In the genomic region with DNA sequence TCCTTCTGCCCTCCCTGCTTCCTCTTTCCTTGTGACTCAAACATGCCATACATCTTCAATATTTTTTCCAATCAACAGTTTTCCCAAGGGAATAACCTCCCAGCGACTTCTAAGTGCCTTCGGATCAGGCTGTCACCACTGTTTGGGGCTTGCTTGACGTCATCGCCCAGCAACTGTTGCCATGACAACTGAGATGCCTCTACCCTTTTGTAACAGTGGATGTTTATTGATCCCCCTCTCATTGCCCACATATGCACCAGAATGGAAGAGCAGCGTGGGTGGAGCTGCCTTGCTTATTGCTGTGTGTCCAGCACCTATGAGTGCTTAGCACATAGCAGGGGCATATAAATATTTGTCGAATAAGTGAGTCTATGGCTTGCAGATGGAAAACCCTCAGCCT, we compare ENCODE assay signal across 18 cellular contexts. TPM values are rescaled to one million over a fixed set of nuclear protein-coding genes. Genes with fewer than 3 reads are reported as not detected.
A peak's percentile ranks its signal among the peaks of the same experiment; 100 is the strongest.
DNase-seq lines count a peak whose midpoint lies in the region; ATAC-seq and TF ChIP-seq lines count a peak whose summit lies in the region.
"Had no signal": no experiment of that assay in that cellular context is flagged by ENCODE, and none has a peak within 500 bp of the region (broad histone marks: within the 10 kb centered on the region; RNA-seq: fewer than 3 reads in every experiment).

No MANE protein-coding gene starts in this region.

- H3K79me1 ChIP-seq in trophoblast cell (ENCODE audit: low read length) = no peaks in the 10 kb centered on the region

- no peak overlapping the region for H3K18ac ChIP-seq in trophoblast cell (ENCODE audit: low read length)

- H2BK5ac ChIP-seq in trophoblast cell (ENCODE audit: low read depth, low read length, poor library complexity) = no peak overlapping the region

- H3K4me2 ChIP-seq in trophoblast cell (ENCODE audit: low read length) (no peak overlapping the region), Karpas-422 (ENCODE audit: low read depth, low read length, poor library complexity, severe bottlenecking) (no peak overlapping the region)

- CTCF ChIA-PET in RWPE1 (lab: Yijun Ruan, JAX) = no interaction called here

- H3K27me3 ChIP-seq in trophoblast cell (ENCODE audit: insufficient read depth, low read length) = no peaks in the 10 kb centered on the region
- H3K27me3 ChIP-seq in Karpas-422 (ENCODE audit: low read length) = no peaks in the 10 kb centered on the region
- H3K27me3 ChIP-seq: tibial nerve had no signal

- POLR2A ChIA-PET in RWPE1 (lab: Yijun Ruan, JAX; ENCODE audit: low non-redundant PET) = no interaction called here

- H3K9ac ChIP-seq in trophoblast cell (ENCODE audit: low read length) (peak overlapping the region; percentile 15), Karpas-422 (ENCODE audit: low read length) (no peak overlapping the region)

- no peak overlapping the region for H2BK12ac ChIP-seq in trophoblast cell (ENCODE audit: low read length)

- H4K8ac ChIP-seq in trophoblast cell (ENCODE audit: low read depth, low read length) = no peak overlapping the region

- H3K4ac ChIP-seq in trophoblast cell (ENCODE audit: low read depth, low read length) = no peak overlapping the region

- no peaks in the 10 kb centered on the region for H3K9me2 ChIP-seq in Karpas-422 (replicated peaks; ENCODE audit: insufficient read depth, low read length)

- no peak overlapping the region for H4K12ac ChIP-seq in trophoblast cell (ENCODE audit: low read depth, low read length)

- H3K14ac ChIP-seq in trophoblast cell (ENCODE audit: low read length) = no peak overlapping the region

- H3K36me3 ChIP-seq in trophoblast cell (ENCODE audit: control insufficient read depth in 1 of 2, insufficient read depth in 2 of 2, low read length in 2 of 2) (no peaks in the 10 kb centered on the region), Karpas-422 (ENCODE audit: insufficient read depth, low read length) (no peaks in the 10 kb centered on the region)
- H3K36me3 ChIP-seq: heart right ventricle, tibial nerve had no signal

- H4K91ac ChIP-seq in trophoblast cell (ENCODE audit: low read depth, low read length) = no peak overlapping the region

- H3K9me3 ChIP-seq in trophoblast cell (ENCODE audit: insufficient read depth, low read depth, low read length) = peaks cover 5% of the 10 kb centered on the region
- no peaks in the 10 kb centered on the region for H3K9me3 ChIP-seq in Karpas-422 (ENCODE audit: low read length)
- H3K9me3 ChIP-seq: tibial nerve had no signal

- no CpG with 5 or more reads among the region's 6 CpGs for WGBS in trophoblast cell (ENCODE audit: extremely low coverage, insufficient coverage, insufficient read length)

- TF ChIP-seq CTCF in RWPE1 (conservative IDR thresholded peaks at IDR 0.05; ENCODE audit: low read depth) = no peak

- H3K4me1 ChIP-seq in trophoblast cell (ENCODE audit: control insufficient read depth in 1 of 2, insufficient read depth in 2 of 2, low read length in 2 of 2) = no peaks in the 10 kb centered on the region
- H3K4me1 ChIP-seq in Karpas-422 (ENCODE audit: low read length) = no peaks in the 10 kb centered on the region
- H3K4me1 ChIP-seq: heart right ventricle, tibial nerve had no signal

- H3K4me3 ChIP-seq in trophoblast cell (ENCODE audit: low read depth, low read length) = no peak overlapping the region
- no peak overlapping the region for H3K4me3 ChIP-seq in Karpas-422 (ENCODE audit: low read length)
- H3K4me3 ChIP-seq: heart right ventricle, tibial nerve had no signal

- no peak overlapping the region for H2BK120ac ChIP-seq in trophoblast cell (ENCODE audit: insufficient read depth, low read length, poor library complexity)

- no peak overlapping the region for H3K27ac ChIP-seq in trophoblast cell (ENCODE audit: low read depth, low read length)
- no peak overlapping the region for H3K27ac ChIP-seq in RWPE1
- H3K27ac ChIP-seq in Karpas-422 (ENCODE audit: low read length) = no peak overlapping the region
- H3K27ac ChIP-seq: heart right ventricle, tibial nerve had no signal

- no peak overlapping the region for H2AK5ac ChIP-seq in trophoblast cell (ENCODE audit: low read length)

- H4K20me1 ChIP-seq in Karpas-422 (ENCODE audit: insufficient read depth, low read depth, low read length) = no peaks in the 10 kb centered on the region

- H2AFZ ChIP-seq in trophoblast cell (ENCODE audit: insufficient read depth, low read length, poor library complexity) (no peak overlapping the region), Karpas-422 (ENCODE audit: low read length) (no peak overlapping the region)

- no peak overlapping the region for H3K23ac ChIP-seq in trophoblast cell (ENCODE audit: low read length)

- ATAC-seq in HG03159 (IDR thresholded peaks at IDR 0.05; ENCODE audit: unreplicated experiment) = no peak
- ATAC-seq: activated T-cell treated with anti-CD3 and anti-CD28 coated beads, Interleukin-2, amount 50 U/mL, for 72 hours; heart right ventricle had no signal

- H3K79me2 ChIP-seq in trophoblast cell (ENCODE audit: control insufficient read depth, insufficient read depth, low read length, poor library complexity) (no peaks in the 10 kb centered on the region), Karpas-422 (ENCODE audit: low read length) (no peaks in the 10 kb centered on the region)

- DNase-seq in DMS53 (lab: John Stamatoyannopoulos, UW) (peak; percentile 36), DMS53 treated with DMSO at 0.1 percent for 48 hours (lab: John Stamatoyannopoulos, UW; ENCODE audit: unreplicated experiment) (no peak), NAMALWA (ENCODE audit: low spot score) (peak; percentile 6), fibroblast of gingiva (ENCODE audit: low read depth) (peak; percentile 5), trophoblast cell (no peak), RWPE1 (ENCODE audit: low spot score) (no peak), Karpas-422 (no peak)
- DNase-seq: 8988T; activated CD4-positive, alpha-beta T cell treated with anti-CD3 and anti-CD28 coated beads for 4 hours; activated T-cell treated with anti-CD3 and anti-CD28 coated beads, Interleukin-2, amount 50 U/mL, for 72 hours; aorta; HCEC 1CT; heart right ventricle; NCI-H1694 treated with DMSO at 0.1 percent for 48 hours; stimulated activated CD4-positive, alpha-beta T cell treated with anti-CD3 and anti-CD28 coated beads, Interleukin-15, amount 100 ng/mL, for 24 hours had no signal

RNA-seq across cellular contexts. Expression of a gene that starts 14.4 kb away (rescaled TPM):
- 0.04 and 0.08 TPM in 2 replicates for polyA plus RNA-seq in trophoblast cell (2013)
- total RNA-seq in Karpas-422 (2014; rRNA removed; shearing (Covaris generic); ENCODE audit: low replicate concordance) = not detected in 2 replicates
- total RNA-seq: activated T-cell treated with anti-CD3 and anti-CD28 coated beads, Interleukin-2, amount 50 U/mL, for 72 hours had no signal

RNA-seq across cellular contexts. Expression of a gene that starts 20.2 kb away (rescaled TPM):
- 1.8 and 2.0 TPM in 2 replicates for polyA plus RNA-seq in trophoblast cell (2013)
- not detected in 2 replicates for total RNA-seq in Karpas-422 (2014; rRNA removed; shearing (Covaris generic); ENCODE audit: low replicate concordance)
- total RNA-seq: activated T-cell treated with anti-CD3 and anti-CD28 coated beads, Interleukin-2, amount 50 U/mL, for 72 hours had no signal

RNA-seq across cellular contexts. Expression of a gene that starts 31.5 kb away (rescaled TPM):
- not detected in 2 replicates for polyA plus RNA-seq in trophoblast cell (2013)
- not detected in 2 replicates for total RNA-seq in Karpas-422 (2014; rRNA removed; shearing (Covaris generic); ENCODE audit: low replicate concordance)
- total RNA-seq: activated T-cell treated with anti-CD3 and anti-CD28 coated beads, Interleukin-2, amount 50 U/mL, for 72 hours; aorta; heart right ventricle; lower leg skin; tibial nerve had no signal
- polyA plus RNA-seq: aorta, heart right ventricle had no signal

Comparison
In these comparisons a context has a peak if more than half of its experiments do, and no peak if none do; other contexts are left out.
1. DNase-seq: peak in DMS53 (single experiment), NAMALWA (single experiment) and fibroblast of gingiva (single experiment); none in DMS53 treated with DMSO at 0.1 percent for 48 hours (single experiment), trophoblast cell (0 of 2), RWPE1 (single experiment) and Karpas-422 (single experiment).